14 cellular contexts compared by ENCODE assay signal in the genomic region with DNA sequence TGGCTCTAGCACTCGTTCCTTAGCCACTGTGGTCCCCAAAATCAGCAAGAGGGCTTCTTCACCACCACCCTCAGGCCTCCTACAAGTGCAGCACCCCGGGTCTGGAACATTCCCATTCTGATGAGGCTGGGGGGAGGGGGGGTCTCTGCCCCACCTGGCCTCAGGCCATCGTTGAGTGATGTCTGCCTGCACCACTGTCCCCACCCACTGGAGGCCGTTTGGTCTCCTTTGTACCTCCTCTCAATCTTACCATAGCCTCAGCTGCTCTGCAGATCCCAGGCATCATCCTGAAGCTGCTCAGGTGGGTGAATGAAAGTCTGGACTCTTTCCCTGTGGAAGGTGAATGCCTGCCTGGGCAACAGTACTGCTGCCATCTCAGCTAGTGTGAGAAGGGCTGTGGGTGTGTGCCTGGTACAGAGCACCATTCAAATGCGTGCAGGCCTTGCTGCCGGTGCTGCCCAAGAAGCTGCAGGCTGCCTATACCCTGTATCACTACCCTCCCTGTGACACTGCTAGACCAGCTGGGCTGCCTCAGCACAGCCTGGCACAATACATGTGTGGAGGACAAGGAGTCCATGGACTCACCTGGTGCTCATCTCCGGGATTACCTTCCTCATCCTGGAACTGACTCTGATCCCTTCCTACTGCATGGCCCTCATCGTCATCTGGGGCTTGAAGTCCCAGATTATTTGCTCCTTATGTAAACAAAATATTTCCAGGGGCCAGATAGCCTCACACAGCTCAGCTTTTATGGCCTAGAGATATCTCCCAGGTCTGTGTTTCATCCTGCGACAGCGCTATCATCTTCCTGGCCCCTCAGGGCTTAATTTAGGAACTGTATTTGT.
"Had no signal": no experiment of that assay in that cellular context is flagged by ENCODE, and none has a peak within 500 bp of the region (broad histone marks: within the 10 kb centered on the region; RNA-seq: fewer than 3 reads in every experiment).

No MANE protein-coding gene starts in this region.

- DNase-seq: activated B cell treated with CpG ODN at 0.5 μM for 24 hours; activated CD4-positive, alpha-beta T cell treated with anti-CD3 and anti-CD28 coated beads, Interleukin-2, amount 10 ng/mL, durations not matched to agents 24 days and 14 days; activated naive CD4-positive, alpha-beta T cell treated with Interleukin-2 at 50 U/mL for 16 hours; caudate nucleus; effector CD8-positive, alpha-beta T cell; kidney glomerular epithelial cell; right lobe of liver; stimulated activated CD4-positive, alpha-beta T cell treated with anti-CD3 and anti-CD28 coated beads, Interleukin-12 subunit alpha, Interleukin-12 subunit beta, amount 100 ng/mL, for 4 hours; stimulated activated CD4-positive, alpha-beta T cell treated with anti-CD3 and anti-CD28 coated beads, Interleukin-2, amount 100 ng/mL, for 48 hours; stimulated activated naive CD4-positive, alpha-beta T cell treated with Interleukin-2 at 50 U/mL for 16 hours; T-helper 17 cell; uterus had no signal

- H3K9me3 ChIP-seq: neutrophil, right lobe of liver, uterus had no signal

- ATAC-seq: T-helper 17 cell had no signal

- H3K36me3 ChIP-seq: neutrophil, right lobe of liver, uterus had no signal

- H3K4me3 ChIP-seq: coronary artery, right lobe of liver, uterus had no signal

- H3K27ac ChIP-seq: coronary artery, neutrophil, right lobe of liver, uterus had no signal

- H3K27me3 ChIP-seq: neutrophil, right lobe of liver, uterus had no signal

- H3K4me1 ChIP-seq: uterus had no signal
